1 cellular context compared by ENCODE assay signal in the genomic region with DNA sequence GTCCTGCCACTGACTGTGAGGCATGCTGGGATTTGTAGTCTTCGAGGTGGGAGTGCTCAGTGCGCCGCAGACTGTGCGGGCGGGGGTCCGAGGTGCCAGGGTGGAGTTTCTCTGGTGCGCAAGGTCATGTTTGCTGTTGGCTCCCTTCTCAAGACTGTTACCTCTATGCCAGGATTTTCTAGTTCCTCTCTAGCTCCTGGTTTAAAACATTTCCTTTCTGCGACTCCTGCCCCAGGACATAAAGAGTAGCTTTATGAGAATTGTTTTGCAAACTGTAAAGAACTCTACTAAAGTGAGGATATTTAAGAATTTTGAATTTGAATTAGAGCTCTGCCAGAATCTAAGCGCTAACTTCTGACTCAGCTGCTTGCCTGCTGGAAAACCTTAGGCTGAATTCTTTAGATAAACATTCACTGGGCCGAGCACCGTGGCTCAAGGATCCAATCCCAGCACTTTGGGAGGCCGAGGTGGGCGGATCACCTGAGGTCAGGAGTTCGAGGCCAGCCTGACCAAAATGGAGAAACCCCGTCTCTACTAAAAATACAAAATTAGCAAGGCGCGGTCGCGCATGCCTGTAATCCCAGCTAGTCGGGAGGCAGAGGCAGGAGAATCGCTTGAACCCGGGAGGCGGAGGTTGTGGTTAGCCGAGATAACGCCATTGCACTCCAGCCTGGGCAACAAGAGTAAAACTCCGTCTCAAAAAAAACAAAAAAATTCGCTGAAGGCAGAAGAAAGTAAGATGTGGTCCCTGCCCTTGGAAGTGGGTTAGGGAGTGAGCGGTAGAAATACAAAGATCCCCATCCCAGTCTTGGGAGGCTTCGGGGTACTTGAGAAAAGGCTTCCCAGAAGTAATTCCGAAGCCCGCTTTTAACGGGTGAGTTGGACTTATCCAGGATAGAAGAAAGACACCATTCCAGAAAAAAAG.
TF ChIP-seq lines count a peak whose summit lies in the region.

No MANE protein-coding gene starts in this region.

TF ChIP-seq in K562, 482 proteins besides CTCF, POLR2A, EP300 and RAD21 (continued from another document and continues in another):
- TF ChIP-seq, protein P1, sequence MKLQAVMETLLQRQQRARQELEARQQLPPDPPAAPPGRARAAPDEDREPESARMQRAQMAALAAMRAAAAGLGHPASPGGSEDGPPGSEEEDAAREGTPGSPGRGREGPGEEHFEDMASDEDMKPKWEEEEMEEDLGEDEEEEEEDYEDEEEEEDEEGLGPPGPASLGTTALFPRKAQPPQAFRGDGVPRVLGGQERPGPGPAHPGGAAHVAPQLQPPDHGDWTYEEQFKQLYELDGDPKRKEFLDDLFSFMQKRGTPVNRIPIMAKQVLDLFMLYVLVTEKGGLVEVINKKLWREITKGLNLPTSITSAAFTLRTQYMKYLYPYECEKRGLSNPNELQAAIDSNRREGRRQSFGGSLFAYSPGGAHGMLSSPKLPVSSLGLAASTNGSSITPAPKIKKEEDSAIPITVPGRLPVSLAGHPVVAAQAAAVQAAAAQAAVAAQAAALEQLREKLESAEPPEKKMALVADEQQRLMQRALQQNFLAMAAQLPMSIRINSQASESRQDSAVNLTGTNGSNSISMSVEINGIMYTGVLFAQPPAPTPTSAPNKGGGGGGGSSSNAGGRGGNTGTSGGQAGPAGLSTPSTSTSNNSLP (IDR thresholded peaks at IDR 0.05; ENCODE audit: borderline replicate concordance, low read depth, low read length) = peak; percentile 38; the same call in 1 of the 2 replicates
- TF ChIP-seq, protein P2, sequence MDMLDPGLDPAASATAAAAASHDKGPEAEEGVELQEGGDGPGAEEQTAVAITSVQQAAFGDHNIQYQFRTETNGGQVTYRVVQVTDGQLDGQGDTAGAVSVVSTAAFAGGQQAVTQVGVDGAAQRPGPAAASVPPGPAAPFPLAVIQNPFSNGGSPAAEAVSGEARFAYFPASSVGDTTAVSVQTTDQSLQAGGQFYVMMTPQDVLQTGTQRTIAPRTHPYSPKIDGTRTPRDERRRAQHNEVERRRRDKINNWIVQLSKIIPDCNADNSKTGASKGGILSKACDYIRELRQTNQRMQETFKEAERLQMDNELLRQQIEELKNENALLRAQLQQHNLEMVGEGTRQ (CRISPR knock-in tag; IDR thresholded peaks at IDR 0.05) = no peak
- TF ChIP-seq NCOA6 (IDR thresholded peaks at IDR 0.05) (no peak), ZNF217 (CRISPR knock-in tag; IDR thresholded peaks at IDR 0.05) (no peak), MCM5 (IDR thresholded peaks at IDR 0.05; ENCODE audit: low read depth) (no peak), NR3C1 (CRISPR knock-in tag; IDR thresholded peaks at IDR 0.05) (no peak), ERF (CRISPR knock-in tag; IDR thresholded peaks at IDR 0.05) (peak; percentile 60; the same call in 1 of the 2 replicates), RCOR1 (IDR thresholded peaks at IDR 0.05; ENCODE audit: borderline replicate concordance in 1 of 2, low read depth in 2 of 2, low read length in 2 of 2) (peak; percentile 8 to 48; a peak in 3 of 4 replicates), NCOA1 (IDR thresholded peaks at IDR 0.05; ENCODE audit: low read depth) (no peak), ZNF274 (IDR thresholded peaks at IDR 0.05; ENCODE audit: borderline replicate concordance, low read depth, low read length) (no peak), MEF2D (tag; conservative IDR thresholded peaks at IDR 0.05; ENCODE audit: low read depth) (peak; percentile 74), CBFA2T3 (IDR thresholded peaks at IDR 0.05) (peak; percentile 42), ZNF134 (CRISPR knock-in tag; conservative IDR thresholded peaks at IDR 0.05) (no peak; the same call in 1 of the 2 replicates), STAT5B (CRISPR knock-in tag; IDR thresholded peaks at IDR 0.05) (no peak), HNRNPLL (IDR thresholded peaks at IDR 0.05; ENCODE audit: low read depth, low read length, poor library complexity, severe bottlenecking) (no peak), POU5F1 (IDR thresholded peaks at IDR 0.05; ENCODE audit: borderline replicate concordance, low read depth, low read length, partially characterized antibody) (peak; percentile 90), CEBPB (tag; IDR thresholded peaks at IDR 0.05) (peak; percentile 9; the same call in 1 of the 2 replicates), HDAC1 (IDR thresholded peaks at IDR 0.05) (0 out of 4 replicates have a peak, but pooled peaks of 1 of the 2 experiments have one; percentile 25), ATF7 (IDR thresholded peaks at IDR 0.05) (peak; percentile 8; the same call in 1 of the 2 replicates), ARID1B (IDR thresholded peaks at IDR 0.05) (peak; percentile 82)
- TF ChIP-seq, protein P3, sequence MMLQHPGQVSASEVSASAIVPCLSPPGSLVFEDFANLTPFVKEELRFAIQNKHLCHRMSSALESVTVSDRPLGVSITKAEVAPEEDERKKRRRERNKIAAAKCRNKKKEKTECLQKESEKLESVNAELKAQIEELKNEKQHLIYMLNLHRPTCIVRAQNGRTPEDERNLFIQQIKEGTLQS (IDR thresholded peaks at IDR 0.05) = no peak; the same call in 1 of the 2 replicates
- TF ChIP-seq, protein P3 (CRISPR knock-in tag; conservative IDR thresholded peaks at IDR 0.05) = no peak; the same call in 1 of the 2 replicates
- TF ChIP-seq, protein P4, sequence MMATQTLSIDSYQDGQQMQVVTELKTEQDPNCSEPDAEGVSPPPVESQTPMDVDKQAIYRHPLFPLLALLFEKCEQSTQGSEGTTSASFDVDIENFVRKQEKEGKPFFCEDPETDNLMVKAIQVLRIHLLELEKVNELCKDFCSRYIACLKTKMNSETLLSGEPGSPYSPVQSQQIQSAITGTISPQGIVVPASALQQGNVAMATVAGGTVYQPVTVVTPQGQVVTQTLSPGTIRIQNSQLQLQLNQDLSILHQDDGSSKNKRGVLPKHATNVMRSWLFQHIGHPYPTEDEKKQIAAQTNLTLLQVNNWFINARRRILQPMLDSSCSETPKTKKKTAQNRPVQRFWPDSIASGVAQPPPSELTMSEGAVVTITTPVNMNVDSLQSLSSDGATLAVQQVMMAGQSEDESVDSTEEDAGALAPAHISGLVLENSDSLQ (IDR thresholded peaks at IDR 0.05) = no peak
- TF ChIP-seq, protein P5, sequence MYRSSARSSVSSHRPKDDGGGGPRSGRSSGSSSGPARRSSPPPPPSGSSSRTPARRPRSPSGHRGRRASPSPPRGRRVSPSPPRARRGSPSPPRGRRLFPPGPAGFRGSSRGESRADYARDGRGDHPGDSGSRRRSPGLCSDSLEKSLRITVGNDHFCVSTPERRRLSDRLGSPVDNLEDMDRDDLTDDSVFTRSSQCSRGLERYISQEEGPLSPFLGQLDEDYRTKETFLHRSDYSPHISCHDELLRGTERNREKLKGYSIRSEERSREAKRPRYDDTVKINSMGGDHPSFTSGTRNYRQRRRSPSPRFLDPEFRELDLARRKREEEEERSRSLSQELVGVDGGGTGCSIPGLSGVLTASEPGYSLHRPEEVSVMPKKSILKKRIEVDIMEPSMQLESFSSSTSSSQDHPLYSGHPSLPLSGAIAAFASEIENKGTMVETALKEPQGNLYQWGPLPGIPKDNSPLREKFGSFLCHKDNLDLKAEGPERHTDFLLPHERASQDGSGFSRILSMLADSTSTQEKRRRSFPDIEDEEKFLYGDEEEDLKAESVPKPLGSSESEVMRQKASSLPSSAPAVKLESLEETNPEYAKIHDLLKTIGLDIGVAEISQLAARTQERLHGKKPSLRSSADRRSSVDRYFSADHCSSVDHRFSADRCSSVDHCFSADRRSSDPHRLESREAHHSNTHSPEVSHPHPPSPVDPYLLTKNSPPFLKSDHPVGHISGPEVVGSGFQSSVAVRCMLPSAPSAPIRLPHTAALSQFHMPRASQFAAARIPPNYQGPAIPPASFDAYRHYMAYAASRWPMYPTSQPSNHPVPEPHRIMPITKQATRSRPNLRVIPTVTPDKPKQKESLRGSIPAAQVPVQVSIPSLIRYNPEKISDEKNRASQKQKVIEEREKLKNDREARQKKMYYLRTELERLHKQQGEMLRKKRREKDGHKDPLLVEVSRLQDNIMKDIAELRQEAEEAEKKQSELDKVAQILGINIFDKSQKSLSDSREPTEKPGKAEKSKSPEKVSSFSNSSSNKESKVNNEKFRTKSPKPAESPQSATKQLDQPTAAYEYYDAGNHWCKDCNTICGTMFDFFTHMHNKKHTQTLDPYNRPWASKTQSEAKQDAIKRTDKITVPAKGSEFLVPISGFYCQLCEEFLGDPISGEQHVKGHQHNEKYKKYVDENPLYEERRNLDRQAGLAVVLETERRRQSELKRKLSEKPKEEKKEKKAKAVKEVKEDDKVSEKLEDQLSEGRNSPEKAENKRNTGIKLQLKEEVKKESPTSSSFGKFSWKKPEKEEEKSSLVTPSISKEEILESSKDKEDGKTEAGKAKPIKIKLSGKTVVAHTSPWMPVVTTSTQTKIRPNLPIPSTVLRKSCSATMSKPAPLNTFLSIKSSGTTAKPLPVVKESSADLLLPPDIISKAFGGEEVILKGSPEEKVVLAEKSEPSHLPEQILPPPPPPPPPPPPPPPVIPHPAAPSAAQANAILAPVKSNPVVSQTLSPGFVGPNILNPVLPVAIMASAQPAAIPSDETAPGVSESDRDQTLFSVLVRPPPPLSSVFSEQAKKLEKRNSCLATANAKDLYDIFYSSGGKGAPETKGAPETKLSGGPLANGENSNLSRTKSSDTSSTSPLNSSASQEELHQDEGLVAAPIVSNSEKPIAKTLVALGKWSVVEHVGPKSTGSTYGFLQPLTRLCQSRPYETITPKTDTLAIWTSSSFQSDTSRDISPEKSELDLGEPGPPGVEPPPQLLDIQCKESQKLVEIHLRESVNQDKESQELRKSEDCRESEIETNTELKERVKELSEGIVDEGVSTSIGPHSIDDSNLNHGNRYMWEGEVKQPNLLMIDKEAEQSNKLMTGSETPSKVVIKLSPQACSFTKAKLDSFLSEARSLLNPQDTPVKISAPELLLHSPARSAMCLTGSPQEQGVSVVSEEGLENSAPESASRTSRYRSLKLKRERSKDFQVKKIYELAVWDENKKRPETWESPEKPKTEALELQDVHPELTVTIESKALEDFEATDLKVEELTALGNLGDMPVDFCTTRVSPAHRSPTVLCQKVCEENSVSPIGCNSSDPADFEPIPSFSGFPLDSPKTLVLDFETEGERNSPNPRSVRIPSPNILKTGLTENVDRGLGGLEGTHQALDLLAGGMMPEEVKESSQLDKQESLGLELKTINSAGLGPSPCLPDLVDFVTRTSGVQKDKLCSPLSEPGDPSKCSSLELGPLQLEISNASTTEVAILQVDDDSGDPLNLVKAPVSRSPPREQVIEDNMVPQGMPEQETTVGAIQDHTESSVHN (IDR thresholded peaks at IDR 0.05; ENCODE audit: borderline replicate concordance in 1 of 2, low read depth in 1 of 2) = no peak
- TF ChIP-seq, protein P6, sequence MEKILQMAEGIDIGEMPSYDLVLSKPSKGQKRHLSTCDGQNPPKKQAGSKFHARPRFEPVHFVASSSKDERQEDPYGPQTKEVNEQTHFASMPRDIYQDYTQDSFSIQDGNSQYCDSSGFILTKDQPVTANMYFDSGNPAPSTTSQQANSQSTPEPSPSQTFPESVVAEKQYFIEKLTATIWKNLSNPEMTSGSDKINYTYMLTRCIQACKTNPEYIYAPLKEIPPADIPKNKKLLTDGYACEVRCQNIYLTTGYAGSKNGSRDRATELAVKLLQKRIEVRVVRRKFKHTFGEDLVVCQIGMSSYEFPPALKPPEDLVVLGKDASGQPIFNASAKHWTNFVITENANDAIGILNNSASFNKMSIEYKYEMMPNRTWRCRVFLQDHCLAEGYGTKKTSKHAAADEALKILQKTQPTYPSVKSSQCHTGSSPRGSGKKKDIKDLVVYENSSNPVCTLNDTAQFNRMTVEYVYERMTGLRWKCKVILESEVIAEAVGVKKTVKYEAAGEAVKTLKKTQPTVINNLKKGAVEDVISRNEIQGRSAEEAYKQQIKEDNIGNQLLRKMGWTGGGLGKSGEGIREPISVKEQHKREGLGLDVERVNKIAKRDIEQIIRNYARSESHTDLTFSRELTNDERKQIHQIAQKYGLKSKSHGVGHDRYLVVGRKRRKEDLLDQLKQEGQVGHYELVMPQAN (IDR thresholded peaks at IDR 0.05; ENCODE audit: borderline replicate concordance) = no peak
- TF ChIP-seq, protein P7, sequence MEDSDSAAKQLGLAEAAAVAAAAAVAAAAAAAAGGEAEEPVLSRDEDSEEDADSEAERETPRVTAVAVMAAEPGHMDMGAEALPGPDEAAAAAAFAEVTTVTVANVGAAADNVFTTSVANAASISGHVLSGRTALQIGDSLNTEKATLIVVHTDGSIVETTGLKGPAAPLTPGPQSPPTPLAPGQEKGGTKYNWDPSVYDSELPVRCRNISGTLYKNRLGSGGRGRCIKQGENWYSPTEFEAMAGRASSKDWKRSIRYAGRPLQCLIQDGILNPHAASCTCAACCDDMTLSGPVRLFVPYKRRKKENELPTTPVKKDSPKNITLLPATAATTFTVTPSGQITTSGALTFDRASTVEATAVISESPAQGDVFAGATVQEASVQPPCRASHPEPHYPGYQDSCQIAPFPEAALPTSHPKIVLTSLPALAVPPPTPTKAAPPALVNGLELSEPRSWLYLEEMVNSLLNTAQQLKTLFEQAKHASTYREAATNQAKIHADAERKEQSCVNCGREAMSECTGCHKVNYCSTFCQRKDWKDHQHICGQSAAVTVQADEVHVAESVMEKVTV (CRISPR knock-in tag; IDR thresholded peaks at IDR 0.05) = 0 out of 2 replicates have a peak, but pooled peaks have one; percentile 9
- TF ChIP-seq, protein P8, sequence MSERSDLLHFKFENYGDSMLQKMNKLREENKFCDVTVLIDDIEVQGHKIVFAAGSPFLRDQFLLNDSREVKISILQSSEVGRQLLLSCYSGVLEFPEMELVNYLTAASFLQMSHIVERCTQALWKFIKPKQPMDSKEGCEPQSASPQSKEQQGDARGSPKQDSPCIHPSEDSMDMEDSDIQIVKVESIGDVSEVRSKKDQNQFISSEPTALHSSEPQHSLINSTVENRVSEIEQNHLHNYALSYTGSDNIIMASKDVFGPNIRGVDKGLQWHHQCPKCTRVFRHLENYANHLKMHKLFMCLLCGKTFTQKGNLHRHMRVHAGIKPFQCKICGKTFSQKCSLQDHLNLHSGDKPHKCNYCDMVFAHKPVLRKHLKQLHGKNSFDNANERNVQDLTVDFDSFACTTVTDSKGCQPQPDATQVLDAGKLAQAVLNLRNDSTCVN (CRISPR knock-in tag; IDR thresholded peaks at IDR 0.05) = no peak; the same call in 1 of the 2 replicates
- TF ChIP-seq, protein P9, sequence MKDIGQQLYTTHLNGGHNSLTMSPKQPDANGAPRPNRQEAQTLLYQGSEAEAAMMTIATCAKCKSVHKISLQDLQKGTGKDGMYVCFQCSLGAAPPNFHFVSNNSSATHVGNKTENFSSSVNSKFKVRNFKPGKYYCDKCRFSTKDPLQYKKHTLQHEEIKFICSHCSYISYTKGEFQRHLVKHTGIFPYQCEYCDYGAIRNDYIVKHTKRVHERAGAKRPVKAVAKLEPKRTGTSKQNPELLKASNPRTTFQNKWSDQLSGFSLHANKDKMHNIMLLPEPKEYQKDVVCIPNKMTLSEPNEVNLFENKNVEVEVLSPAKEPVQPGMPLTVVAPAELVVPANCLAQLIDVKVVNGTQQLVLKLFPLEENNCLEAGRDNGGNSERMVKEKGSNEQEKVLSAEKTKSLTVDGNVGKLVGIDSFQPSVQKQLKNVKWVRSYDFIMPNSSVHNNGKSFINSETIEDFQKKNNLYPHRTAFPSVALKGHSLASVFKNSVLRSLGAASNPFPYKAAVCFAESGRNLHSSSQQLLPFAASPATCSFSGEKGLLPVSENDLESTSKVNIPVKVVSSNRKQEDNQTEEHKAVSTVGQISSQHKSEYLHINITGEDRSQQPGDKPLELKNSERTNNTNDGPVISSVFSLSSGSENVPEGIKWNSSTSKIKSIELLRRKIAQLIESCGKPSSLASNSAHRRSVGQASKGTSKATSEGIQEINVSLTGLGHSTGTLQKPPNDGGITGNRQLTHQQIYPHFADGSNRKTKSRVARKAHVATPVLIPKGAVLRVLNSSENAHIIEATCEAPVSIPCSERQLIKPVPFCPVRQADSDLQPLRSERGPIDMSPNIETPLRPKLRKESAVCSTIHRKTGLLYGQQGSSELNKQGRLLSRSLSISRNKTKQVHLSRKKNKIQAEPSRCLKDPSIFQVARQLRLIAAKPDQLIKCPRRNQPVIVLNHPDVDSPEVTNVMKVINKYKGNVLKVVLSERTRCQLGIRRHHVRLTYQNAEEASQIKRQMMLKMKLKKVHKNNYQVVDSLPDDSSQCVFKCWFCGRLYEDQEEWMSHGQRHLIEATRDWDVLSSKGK (CRISPR knock-in tag; IDR thresholded peaks at IDR 0.05) = no peak
